2 cellular contexts compared by ENCODE assay signal in the genomic region with DNA sequence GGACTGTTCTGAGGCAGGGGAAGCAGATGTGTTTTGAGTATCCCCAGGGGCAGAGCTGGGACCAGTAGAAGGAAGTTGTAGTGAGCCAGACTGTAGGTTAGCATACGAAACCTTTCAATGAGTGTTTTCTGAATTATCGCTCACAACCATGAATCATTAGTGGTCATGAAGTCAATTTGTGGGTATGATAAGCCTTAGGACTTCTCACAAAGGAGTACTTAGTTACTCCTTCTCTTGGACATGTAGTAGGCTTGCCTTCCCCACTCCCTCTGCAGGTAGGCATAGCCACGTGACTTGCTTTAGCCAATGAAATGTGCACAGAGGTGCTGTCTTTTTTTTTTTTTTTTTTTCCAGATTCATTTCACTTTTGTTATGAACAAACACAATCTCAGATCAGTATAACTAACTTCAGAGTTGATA.
TF ChIP-seq lines count a peak whose summit lies in the region.

No MANE protein-coding gene starts in this region.

TF ChIP-seq in Ishikawa, 13 proteins besides CTCF, POLR2A, EP300 and RAD21:
- no peak for TF ChIP-seq FOXM1 (IDR thresholded peaks at IDR 0.05; ENCODE audit: borderline replicate concordance, low read depth)
- TF ChIP-seq, protein P1, sequence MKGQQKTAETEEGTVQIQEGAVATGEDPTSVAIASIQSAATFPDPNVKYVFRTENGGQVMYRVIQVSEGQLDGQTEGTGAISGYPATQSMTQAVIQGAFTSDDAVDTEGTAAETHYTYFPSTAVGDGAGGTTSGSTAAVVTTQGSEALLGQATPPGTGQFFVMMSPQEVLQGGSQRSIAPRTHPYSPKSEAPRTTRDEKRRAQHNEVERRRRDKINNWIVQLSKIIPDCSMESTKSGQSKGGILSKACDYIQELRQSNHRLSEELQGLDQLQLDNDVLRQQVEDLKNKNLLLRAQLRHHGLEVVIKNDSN (IDR thresholded peaks at IDR 0.05) = peak; percentile 78
TF ChIP-seq in Ishikawa: peak in this region for 1.

TF ChIP-seq in K562, 482 proteins besides CTCF, POLR2A, EP300 and RAD21 (continues in another document):
- TF ChIP-seq ZNF77 (CRISPR knock-in tag; IDR thresholded peaks at IDR 0.05) = no peak
- no peak for TF ChIP-seq MEF2D (tag; conservative IDR thresholded peaks at IDR 0.05; ENCODE audit: low read depth)
- TF ChIP-seq SOX6 (IDR thresholded peaks at IDR 0.05) = 0 out of 2 replicates have a peak, but pooled peaks have one; percentile 43
- TF ChIP-seq, protein P2, sequence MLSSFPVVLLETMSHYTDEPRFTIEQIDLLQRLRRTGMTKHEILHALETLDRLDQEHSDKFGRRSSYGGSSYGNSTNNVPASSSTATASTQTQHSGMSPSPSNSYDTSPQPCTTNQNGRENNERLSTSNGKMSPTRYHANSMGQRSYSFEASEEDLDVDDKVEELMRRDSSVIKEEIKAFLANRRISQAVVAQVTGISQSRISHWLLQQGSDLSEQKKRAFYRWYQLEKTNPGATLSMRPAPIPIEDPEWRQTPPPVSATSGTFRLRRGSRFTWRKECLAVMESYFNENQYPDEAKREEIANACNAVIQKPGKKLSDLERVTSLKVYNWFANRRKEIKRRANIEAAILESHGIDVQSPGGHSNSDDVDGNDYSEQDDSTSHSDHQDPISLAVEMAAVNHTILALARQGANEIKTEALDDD (IDR thresholded peaks at IDR 0.05) = peak; percentile 87
- peak; percentile 32; the same call in 1 of the 2 replicates for TF ChIP-seq TAL1 (IDR thresholded peaks at IDR 0.05)
- TF ChIP-seq YY1 (IDR thresholded peaks at IDR 0.05; ENCODE audit: borderline replicate concordance in 1 of 3, control insufficient read depth in 1 of 3, extremely low read depth in 1 of 3, insufficient read depth in 3 of 3, insufficient read length in 1 of 3, insufficient replicate concordance in 2 of 3, low read depth in 1 of 3, low read length in 2 of 3) = no peak
- TF ChIP-seq, protein P3, sequence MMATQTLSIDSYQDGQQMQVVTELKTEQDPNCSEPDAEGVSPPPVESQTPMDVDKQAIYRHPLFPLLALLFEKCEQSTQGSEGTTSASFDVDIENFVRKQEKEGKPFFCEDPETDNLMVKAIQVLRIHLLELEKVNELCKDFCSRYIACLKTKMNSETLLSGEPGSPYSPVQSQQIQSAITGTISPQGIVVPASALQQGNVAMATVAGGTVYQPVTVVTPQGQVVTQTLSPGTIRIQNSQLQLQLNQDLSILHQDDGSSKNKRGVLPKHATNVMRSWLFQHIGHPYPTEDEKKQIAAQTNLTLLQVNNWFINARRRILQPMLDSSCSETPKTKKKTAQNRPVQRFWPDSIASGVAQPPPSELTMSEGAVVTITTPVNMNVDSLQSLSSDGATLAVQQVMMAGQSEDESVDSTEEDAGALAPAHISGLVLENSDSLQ (IDR thresholded peaks at IDR 0.05) = peak; percentile 42; the same call in 1 of the 2 replicates
- no peak for TF ChIP-seq MAFG (tag; conservative IDR thresholded peaks at IDR 0.05)
- no peak for TF ChIP-seq ZNF79 (CRISPR knock-in tag; IDR thresholded peaks at IDR 0.05; ENCODE audit: low read depth)
- no peak for TF ChIP-seq ELF4 (CRISPR knock-in tag; IDR thresholded peaks at IDR 0.05)
- TF ChIP-seq, protein P4, sequence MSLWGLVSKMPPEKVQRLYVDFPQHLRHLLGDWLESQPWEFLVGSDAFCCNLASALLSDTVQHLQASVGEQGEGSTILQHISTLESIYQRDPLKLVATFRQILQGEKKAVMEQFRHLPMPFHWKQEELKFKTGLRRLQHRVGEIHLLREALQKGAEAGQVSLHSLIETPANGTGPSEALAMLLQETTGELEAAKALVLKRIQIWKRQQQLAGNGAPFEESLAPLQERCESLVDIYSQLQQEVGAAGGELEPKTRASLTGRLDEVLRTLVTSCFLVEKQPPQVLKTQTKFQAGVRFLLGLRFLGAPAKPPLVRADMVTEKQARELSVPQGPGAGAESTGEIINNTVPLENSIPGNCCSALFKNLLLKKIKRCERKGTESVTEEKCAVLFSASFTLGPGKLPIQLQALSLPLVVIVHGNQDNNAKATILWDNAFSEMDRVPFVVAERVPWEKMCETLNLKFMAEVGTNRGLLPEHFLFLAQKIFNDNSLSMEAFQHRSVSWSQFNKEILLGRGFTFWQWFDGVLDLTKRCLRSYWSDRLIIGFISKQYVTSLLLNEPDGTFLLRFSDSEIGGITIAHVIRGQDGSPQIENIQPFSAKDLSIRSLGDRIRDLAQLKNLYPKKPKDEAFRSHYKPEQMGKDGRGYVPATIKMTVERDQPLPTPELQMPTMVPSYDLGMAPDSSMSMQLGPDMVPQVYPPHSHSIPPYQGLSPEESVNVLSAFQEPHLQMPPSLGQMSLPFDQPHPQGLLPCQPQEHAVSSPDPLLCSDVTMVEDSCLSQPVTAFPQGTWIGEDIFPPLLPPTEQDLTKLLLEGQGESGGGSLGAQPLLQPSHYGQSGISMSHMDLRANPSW (CRISPR knock-in tag; IDR thresholded peaks at IDR 0.05) = no peak
- peak; percentile 82; the same call in 1 of the 2 replicates for TF ChIP-seq TOE1 (IDR thresholded peaks at IDR 0.05; ENCODE audit: borderline replicate concordance)
- TF ChIP-seq TOE1 (CRISPR knock-in tag; IDR thresholded peaks at IDR 0.05; ENCODE audit: borderline replicate concordance, low read depth) = no peak
- TF ChIP-seq TAF7 (tag; IDR thresholded peaks at IDR 0.05) = no peak
- TF ChIP-seq MEIS2 (IDR thresholded peaks at IDR 0.05; ENCODE audit: partially characterized antibody) = peak; percentile 87
- no peak for TF ChIP-seq TCFL5 (CRISPR knock-in tag; conservative IDR thresholded peaks at IDR 0.05)
- TF ChIP-seq BRD4 (IDR thresholded peaks at IDR 0.05) = no peak
- no peak for TF ChIP-seq ILK (tag; IDR thresholded peaks at IDR 0.05; ENCODE audit: borderline replicate concordance, low read depth)
- TF ChIP-seq, protein P5, sequence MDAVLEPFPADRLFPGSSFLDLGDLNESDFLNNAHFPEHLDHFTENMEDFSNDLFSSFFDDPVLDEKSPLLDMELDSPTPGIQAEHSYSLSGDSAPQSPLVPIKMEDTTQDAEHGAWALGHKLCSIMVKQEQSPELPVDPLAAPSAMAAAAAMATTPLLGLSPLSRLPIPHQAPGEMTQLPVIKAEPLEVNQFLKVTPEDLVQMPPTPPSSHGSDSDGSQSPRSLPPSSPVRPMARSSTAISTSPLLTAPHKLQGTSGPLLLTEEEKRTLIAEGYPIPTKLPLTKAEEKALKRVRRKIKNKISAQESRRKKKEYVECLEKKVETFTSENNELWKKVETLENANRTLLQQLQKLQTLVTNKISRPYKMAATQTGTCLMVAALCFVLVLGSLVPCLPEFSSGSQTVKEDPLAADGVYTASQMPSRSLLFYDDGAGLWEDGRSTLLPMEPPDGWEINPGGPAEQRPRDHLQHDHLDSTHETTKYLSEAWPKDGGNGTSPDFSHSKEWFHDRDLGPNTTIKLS (IDR thresholded peaks at IDR 0.05; ENCODE audit: borderline replicate concordance, low read depth) = no peak
- no peak for TF ChIP-seq ETS2 (tag; IDR thresholded peaks at IDR 0.05; ENCODE audit: borderline replicate concordance, poor library complexity, severe bottlenecking)
- TF ChIP-seq RBM25 (IDR thresholded peaks at IDR 0.05; ENCODE audit: low read depth, low read length, severe bottlenecking) = peak; percentile 73
- TF ChIP-seq CBX1 (IDR thresholded peaks at IDR 0.05; ENCODE audit: low read depth) = no peak
- TF ChIP-seq, protein P6, sequence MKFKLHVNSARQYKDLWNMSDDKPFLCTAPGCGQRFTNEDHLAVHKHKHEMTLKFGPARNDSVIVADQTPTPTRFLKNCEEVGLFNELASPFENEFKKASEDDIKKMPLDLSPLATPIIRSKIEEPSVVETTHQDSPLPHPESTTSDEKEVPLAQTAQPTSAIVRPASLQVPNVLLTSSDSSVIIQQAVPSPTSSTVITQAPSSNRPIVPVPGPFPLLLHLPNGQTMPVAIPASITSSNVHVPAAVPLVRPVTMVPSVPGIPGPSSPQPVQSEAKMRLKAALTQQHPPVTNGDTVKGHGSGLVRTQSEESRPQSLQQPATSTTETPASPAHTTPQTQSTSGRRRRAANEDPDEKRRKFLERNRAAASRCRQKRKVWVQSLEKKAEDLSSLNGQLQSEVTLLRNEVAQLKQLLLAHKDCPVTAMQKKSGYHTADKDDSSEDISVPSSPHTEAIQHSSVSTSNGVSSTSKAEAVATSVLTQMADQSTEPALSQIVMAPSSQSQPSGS (CRISPR knock-in tag; IDR thresholded peaks at IDR 0.05) = no peak
- peak; percentile 8; the same call in 1 of the 2 replicates for TF ChIP-seq MTA1 (IDR thresholded peaks at IDR 0.05; ENCODE audit: borderline replicate concordance)
- TF ChIP-seq SIN3B (IDR thresholded peaks at IDR 0.05; ENCODE audit: low read depth) = no peak
- TF ChIP-seq ILF3 (IDR thresholded peaks at IDR 0.05; ENCODE audit: borderline replicate concordance) = no peak
- no peak for TF ChIP-seq ETV6 (IDR thresholded peaks at IDR 0.05; ENCODE audit: borderline replicate concordance in 1 of 2, low read depth in 2 of 2, low read length in 1 of 2)
- no peak for TF ChIP-seq ETV6 (CRISPR knock-in tag; IDR thresholded peaks at IDR 0.05; ENCODE audit: borderline replicate concordance)
- TF ChIP-seq SAP30 (IDR thresholded peaks at IDR 0.05; ENCODE audit: borderline replicate concordance, insufficient read depth, low read depth, low read length, poor library complexity, severe bottlenecking) = no peak
- no peak for TF ChIP-seq FOXK2 (conservative IDR thresholded peaks at IDR 0.05 in 1 of 2, IDR thresholded peaks at IDR 0.05 in 1 of 2; ENCODE audit: low read depth in 2 of 2)
- TF ChIP-seq, protein P7, sequence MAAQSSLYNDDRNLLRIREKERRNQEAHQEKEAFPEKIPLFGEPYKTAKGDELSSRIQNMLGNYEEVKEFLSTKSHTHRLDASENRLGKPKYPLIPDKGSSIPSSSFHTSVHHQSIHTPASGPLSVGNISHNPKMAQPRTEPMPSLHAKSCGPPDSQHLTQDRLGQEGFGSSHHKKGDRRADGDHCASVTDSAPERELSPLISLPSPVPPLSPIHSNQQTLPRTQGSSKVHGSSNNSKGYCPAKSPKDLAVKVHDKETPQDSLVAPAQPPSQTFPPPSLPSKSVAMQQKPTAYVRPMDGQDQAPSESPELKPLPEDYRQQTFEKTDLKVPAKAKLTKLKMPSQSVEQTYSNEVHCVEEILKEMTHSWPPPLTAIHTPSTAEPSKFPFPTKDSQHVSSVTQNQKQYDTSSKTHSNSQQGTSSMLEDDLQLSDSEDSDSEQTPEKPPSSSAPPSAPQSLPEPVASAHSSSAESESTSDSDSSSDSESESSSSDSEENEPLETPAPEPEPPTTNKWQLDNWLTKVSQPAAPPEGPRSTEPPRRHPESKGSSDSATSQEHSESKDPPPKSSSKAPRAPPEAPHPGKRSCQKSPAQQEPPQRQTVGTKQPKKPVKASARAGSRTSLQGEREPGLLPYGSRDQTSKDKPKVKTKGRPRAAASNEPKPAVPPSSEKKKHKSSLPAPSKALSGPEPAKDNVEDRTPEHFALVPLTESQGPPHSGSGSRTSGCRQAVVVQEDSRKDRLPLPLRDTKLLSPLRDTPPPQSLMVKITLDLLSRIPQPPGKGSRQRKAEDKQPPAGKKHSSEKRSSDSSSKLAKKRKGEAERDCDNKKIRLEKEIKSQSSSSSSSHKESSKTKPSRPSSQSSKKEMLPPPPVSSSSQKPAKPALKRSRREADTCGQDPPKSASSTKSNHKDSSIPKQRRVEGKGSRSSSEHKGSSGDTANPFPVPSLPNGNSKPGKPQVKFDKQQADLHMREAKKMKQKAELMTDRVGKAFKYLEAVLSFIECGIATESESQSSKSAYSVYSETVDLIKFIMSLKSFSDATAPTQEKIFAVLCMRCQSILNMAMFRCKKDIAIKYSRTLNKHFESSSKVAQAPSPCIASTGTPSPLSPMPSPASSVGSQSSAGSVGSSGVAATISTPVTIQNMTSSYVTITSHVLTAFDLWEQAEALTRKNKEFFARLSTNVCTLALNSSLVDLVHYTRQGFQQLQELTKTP (IDR thresholded peaks at IDR 0.05; ENCODE audit: low read depth in 1 of 2, partially characterized antibody in 2 of 2) = peak in 1 of 2 experiments; percentile 18
- TF ChIP-seq SLC30A9 (CRISPR knock-in tag; IDR thresholded peaks at IDR 0.05) = no peak
- TF ChIP-seq, protein P8, sequence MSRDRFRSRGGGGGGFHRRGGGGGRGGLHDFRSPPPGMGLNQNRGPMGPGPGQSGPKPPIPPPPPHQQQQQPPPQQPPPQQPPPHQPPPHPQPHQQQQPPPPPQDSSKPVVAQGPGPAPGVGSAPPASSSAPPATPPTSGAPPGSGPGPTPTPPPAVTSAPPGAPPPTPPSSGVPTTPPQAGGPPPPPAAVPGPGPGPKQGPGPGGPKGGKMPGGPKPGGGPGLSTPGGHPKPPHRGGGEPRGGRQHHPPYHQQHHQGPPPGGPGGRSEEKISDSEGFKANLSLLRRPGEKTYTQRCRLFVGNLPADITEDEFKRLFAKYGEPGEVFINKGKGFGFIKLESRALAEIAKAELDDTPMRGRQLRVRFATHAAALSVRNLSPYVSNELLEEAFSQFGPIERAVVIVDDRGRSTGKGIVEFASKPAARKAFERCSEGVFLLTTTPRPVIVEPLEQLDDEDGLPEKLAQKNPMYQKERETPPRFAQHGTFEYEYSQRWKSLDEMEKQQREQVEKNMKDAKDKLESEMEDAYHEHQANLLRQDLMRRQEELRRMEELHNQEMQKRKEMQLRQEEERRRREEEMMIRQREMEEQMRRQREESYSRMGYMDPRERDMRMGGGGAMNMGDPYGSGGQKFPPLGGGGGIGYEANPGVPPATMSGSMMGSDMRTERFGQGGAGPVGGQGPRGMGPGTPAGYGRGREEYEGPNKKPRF (IDR thresholded peaks at IDR 0.05; ENCODE audit: low read depth, low read length) = no peak
- peak; percentile 26; the same call in 1 of the 2 replicates for TF ChIP-seq BHLHE40 (IDR thresholded peaks at IDR 0.05; ENCODE audit: low read length)
- TF ChIP-seq, protein P9, sequence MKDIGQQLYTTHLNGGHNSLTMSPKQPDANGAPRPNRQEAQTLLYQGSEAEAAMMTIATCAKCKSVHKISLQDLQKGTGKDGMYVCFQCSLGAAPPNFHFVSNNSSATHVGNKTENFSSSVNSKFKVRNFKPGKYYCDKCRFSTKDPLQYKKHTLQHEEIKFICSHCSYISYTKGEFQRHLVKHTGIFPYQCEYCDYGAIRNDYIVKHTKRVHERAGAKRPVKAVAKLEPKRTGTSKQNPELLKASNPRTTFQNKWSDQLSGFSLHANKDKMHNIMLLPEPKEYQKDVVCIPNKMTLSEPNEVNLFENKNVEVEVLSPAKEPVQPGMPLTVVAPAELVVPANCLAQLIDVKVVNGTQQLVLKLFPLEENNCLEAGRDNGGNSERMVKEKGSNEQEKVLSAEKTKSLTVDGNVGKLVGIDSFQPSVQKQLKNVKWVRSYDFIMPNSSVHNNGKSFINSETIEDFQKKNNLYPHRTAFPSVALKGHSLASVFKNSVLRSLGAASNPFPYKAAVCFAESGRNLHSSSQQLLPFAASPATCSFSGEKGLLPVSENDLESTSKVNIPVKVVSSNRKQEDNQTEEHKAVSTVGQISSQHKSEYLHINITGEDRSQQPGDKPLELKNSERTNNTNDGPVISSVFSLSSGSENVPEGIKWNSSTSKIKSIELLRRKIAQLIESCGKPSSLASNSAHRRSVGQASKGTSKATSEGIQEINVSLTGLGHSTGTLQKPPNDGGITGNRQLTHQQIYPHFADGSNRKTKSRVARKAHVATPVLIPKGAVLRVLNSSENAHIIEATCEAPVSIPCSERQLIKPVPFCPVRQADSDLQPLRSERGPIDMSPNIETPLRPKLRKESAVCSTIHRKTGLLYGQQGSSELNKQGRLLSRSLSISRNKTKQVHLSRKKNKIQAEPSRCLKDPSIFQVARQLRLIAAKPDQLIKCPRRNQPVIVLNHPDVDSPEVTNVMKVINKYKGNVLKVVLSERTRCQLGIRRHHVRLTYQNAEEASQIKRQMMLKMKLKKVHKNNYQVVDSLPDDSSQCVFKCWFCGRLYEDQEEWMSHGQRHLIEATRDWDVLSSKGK (CRISPR knock-in tag; IDR thresholded peaks at IDR 0.05) = no peak
- TF ChIP-seq, protein P10, sequence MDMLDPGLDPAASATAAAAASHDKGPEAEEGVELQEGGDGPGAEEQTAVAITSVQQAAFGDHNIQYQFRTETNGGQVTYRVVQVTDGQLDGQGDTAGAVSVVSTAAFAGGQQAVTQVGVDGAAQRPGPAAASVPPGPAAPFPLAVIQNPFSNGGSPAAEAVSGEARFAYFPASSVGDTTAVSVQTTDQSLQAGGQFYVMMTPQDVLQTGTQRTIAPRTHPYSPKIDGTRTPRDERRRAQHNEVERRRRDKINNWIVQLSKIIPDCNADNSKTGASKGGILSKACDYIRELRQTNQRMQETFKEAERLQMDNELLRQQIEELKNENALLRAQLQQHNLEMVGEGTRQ (CRISPR knock-in tag; IDR thresholded peaks at IDR 0.05) = peak; percentile 88
